ENCODE assay signal across 3 cellular contexts in the genomic region with DNA sequence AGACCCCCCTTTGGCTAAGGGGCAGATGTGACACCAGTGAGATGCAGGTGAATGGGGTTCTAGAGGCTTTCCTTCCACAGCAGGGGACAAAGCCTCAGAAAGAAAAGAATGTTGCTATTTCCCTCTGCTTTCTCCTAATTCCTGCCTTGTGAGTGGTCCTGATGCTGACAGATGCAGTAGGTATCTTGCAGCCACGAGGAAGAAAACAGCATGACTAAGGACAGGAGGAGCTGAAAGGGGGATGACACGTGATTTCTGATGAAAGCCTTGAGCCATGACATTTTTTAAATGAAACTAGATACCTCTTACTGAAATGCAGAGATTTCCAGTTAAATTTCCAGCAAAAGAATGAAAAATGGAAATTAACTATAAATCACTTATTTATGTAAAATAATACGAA.
TF ChIP-seq lines count a peak whose summit lies in the region.

No MANE protein-coding gene starts in this region.

TF ChIP-seq in WTC11, 78 proteins besides CTCF, POLR2A, EP300 and RAD21 (continued from another document):
- TF ChIP-seq ATF2 (CRISPR knock-in tag; IDR thresholded peaks at IDR 0.05; ENCODE audit: borderline replicate concordance, low read depth) (no peak), GABPB1 (CRISPR knock-in tag; IDR thresholded peaks at IDR 0.05) (no peak), GRHL2 (CRISPR knock-in tag; IDR thresholded peaks at IDR 0.05; ENCODE audit: insufficient replicate concordance, severe bottlenecking) (no peak)

TF ChIP-seq in SK-N-SH treated with all-trans-retinoic acid at 6 μM for 48 hours, 23 proteins besides CTCF, POLR2A, EP300 and RAD21 (continued from another document):
- TF ChIP-seq, protein P1, sequence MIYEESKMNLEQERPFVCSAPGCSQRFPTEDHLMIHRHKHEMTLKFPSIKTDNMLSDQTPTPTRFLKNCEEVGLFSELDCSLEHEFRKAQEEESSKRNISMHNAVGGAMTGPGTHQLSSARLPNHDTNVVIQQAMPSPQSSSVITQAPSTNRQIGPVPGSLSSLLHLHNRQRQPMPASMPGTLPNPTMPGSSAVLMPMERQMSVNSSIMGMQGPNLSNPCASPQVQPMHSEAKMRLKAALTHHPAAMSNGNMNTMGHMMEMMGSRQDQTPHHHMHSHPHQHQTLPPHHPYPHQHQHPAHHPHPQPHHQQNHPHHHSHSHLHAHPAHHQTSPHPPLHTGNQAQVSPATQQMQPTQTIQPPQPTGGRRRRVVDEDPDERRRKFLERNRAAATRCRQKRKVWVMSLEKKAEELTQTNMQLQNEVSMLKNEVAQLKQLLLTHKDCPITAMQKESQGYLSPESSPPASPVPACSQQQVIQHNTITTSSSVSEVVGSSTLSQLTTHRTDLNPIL (CRISPR knock-in tag; IDR thresholded peaks at IDR 0.05; ENCODE audit: low read depth), result no peak
- TF ChIP-seq, protein P2, sequence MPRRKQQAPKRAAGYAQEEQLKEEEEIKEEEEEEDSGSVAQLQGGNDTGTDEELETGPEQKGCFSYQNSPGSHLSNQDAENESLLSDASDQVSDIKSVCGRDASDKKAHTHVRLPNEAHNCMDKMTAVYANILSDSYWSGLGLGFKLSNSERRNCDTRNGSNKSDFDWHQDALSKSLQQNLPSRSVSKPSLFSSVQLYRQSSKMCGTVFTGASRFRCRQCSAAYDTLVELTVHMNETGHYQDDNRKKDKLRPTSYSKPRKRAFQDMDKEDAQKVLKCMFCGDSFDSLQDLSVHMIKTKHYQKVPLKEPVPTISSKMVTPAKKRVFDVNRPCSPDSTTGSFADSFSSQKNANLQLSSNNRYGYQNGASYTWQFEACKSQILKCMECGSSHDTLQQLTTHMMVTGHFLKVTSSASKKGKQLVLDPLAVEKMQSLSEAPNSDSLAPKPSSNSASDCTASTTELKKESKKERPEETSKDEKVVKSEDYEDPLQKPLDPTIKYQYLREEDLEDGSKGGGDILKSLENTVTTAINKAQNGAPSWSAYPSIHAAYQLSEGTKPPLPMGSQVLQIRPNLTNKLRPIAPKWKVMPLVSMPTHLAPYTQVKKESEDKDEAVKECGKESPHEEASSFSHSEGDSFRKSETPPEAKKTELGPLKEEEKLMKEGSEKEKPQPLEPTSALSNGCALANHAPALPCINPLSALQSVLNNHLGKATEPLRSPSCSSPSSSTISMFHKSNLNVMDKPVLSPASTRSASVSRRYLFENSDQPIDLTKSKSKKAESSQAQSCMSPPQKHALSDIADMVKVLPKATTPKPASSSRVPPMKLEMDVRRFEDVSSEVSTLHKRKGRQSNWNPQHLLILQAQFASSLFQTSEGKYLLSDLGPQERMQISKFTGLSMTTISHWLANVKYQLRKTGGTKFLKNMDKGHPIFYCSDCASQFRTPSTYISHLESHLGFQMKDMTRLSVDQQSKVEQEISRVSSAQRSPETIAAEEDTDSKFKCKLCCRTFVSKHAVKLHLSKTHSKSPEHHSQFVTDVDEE (CRISPR knock-in tag; IDR thresholded peaks at IDR 0.05), result no peak
- TF ChIP-seq ESRRG (CRISPR knock-in tag; IDR thresholded peaks at IDR 0.05), result no peak
- TF ChIP-seq TOX (CRISPR knock-in tag; IDR thresholded peaks at IDR 0.05; ENCODE audit: borderline replicate concordance), result no peak
- TF ChIP-seq ZFP30 (CRISPR knock-in tag; IDR thresholded peaks at IDR 0.05), result no peak
- TF ChIP-seq ZNF565 (CRISPR knock-in tag; conservative IDR thresholded peaks at IDR 0.05; ENCODE audit: low read depth), result no peak
- no peak for TF ChIP-seq BACH2 (CRISPR knock-in tag; IDR thresholded peaks at IDR 0.05; ENCODE audit: borderline replicate concordance)
- no peak for TF ChIP-seq ZFP3 (CRISPR knock-in tag; IDR thresholded peaks at IDR 0.05)
- no peak for TF ChIP-seq ISL1 (CRISPR knock-in tag; IDR thresholded peaks at IDR 0.05)
- TF ChIP-seq POU6F1 (CRISPR knock-in tag; IDR thresholded peaks at IDR 0.05; ENCODE audit: borderline replicate concordance, low read depth), result no peak
- TF ChIP-seq SNAI2 (CRISPR knock-in tag; IDR thresholded peaks at IDR 0.05), result no peak
- TF ChIP-seq ZC3H10 (CRISPR knock-in tag; IDR thresholded peaks at IDR 0.05), result no peak
- no peak for TF ChIP-seq ZNF8 (CRISPR knock-in tag; IDR thresholded peaks at IDR 0.05)

TF ChIP-seq in SK-N-SH, 30 proteins besides CTCF, POLR2A, EP300 and RAD21 (continued from another document):
- TF ChIP-seq, protein P3, sequence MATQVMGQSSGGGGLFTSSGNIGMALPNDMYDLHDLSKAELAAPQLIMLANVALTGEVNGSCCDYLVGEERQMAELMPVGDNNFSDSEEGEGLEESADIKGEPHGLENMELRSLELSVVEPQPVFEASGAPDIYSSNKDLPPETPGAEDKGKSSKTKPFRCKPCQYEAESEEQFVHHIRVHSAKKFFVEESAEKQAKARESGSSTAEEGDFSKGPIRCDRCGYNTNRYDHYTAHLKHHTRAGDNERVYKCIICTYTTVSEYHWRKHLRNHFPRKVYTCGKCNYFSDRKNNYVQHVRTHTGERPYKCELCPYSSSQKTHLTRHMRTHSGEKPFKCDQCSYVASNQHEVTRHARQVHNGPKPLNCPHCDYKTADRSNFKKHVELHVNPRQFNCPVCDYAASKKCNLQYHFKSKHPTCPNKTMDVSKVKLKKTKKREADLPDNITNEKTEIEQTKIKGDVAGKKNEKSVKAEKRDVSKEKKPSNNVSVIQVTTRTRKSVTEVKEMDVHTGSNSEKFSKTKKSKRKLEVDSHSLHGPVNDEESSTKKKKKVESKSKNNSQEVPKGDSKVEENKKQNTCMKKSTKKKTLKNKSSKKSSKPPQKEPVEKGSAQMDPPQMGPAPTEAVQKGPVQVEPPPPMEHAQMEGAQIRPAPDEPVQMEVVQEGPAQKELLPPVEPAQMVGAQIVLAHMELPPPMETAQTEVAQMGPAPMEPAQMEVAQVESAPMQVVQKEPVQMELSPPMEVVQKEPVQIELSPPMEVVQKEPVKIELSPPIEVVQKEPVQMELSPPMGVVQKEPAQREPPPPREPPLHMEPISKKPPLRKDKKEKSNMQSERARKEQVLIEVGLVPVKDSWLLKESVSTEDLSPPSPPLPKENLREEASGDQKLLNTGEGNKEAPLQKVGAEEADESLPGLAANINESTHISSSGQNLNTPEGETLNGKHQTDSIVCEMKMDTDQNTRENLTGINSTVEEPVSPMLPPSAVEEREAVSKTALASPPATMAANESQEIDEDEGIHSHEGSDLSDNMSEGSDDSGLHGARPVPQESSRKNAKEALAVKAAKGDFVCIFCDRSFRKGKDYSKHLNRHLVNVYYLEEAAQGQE (IDR thresholded peaks at IDR 0.05; ENCODE audit: low read depth, low read length), result no peak
- TF ChIP-seq USF1 (IDR thresholded peaks at IDR 0.05; ENCODE audit: borderline replicate concordance, low read depth) (no peak), MAX (IDR thresholded peaks at IDR 0.05; ENCODE audit: low read depth) (no peak), MXI1 (IDR thresholded peaks at IDR 0.05; ENCODE audit: low read depth, low read length) (no peak), PBX3 (IDR thresholded peaks at IDR 0.05) (no peak), YY1 (IDR thresholded peaks at IDR 0.05; ENCODE audit: low read depth) (no peak), SIN3A (IDR thresholded peaks at IDR 0.05; ENCODE audit: borderline replicate concordance, low read depth, low read length) (no peak), TEAD4 (IDR thresholded peaks at IDR 0.05; ENCODE audit: borderline replicate concordance, insufficient read depth) (no peak), FOXJ3 (CRISPR knock-in tag; IDR thresholded peaks at IDR 0.05) (no peak), GABPA (IDR thresholded peaks at IDR 0.05; ENCODE audit: low read depth) (no peak)
- TF ChIP-seq, protein P4, sequence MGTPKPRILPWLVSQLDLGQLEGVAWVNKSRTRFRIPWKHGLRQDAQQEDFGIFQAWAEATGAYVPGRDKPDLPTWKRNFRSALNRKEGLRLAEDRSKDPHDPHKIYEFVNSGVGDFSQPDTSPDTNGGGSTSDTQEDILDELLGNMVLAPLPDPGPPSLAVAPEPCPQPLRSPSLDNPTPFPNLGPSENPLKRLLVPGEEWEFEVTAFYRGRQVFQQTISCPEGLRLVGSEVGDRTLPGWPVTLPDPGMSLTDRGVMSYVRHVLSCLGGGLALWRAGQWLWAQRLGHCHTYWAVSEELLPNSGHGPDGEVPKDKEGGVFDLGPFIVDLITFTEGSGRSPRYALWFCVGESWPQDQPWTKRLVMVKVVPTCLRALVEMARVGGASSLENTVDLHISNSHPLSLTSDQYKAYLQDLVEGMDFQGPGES (IDR thresholded peaks at IDR 0.05; ENCODE audit: low read depth, low read length), result no peak
